In genomic region chr12:96041181-96041580, GRCh38 we compare ENCODE assay signal across 30 cellular contexts.
"Had no signal": no experiment of that assay in that cellular context is flagged by ENCODE, and none has a peak within 500 bp of the region (broad histone marks: within the 10 kb centered on the region; RNA-seq: fewer than 3 reads in every experiment).

No MANE protein-coding gene starts in this region.

- H3K27ac ChIP-seq: body of pancreas, breast epithelium, SJCRH30, SK-N-MC, WERI-Rb-1 had no signal

- H3K36me3 Mint-ChIP-seq: activated CD8-positive, alpha-beta memory T cell treated with anti-CD3 and anti-CD28 coated beads, Interleukin-2, amount 10 ng/mL, durations not matched to agents 7 days and 5 days; activated naive CD8-positive, alpha-beta T cell treated with anti-CD3 and anti-CD28 coated beads for 36 hours had no signal

- H3K4me1 ChIP-seq: breast epithelium, SJCRH30 had no signal

- H3K27me3 Mint-ChIP-seq: activated CD4-positive, alpha-beta memory T cell treated with anti-CD3 and anti-CD28 coated beads, Interleukin-2, amount 10 ng/mL, durations not matched to agents 7 days and 5 days; activated CD8-positive, alpha-beta memory T cell treated with anti-CD3 and anti-CD28 coated beads, Interleukin-2, amount 10 ng/mL, durations not matched to agents 7 days and 5 days; activated naive CD8-positive, alpha-beta T cell treated with anti-CD3 and anti-CD28 coated beads for 36 hours had no signal

- H3K27me3 ChIP-seq: body of pancreas, breast epithelium, MG63, SJCRH30 had no signal

- H3K4me3 Mint-ChIP-seq: activated CD4-positive, alpha-beta memory T cell treated with anti-CD3 and anti-CD28 coated beads, Interleukin-2, amount 10 ng/mL, durations not matched to agents 7 days and 5 days; activated CD8-positive, alpha-beta memory T cell treated with anti-CD3 and anti-CD28 coated beads, Interleukin-2, amount 10 ng/mL, durations not matched to agents 7 days and 5 days; activated naive CD8-positive, alpha-beta T cell treated with anti-CD3 and anti-CD28 coated beads for 36 hours; T-helper 1 cell treated with Interleukin-12 subunit alpha and Interleukin-12 subunit beta and Interleukin-4 antibody, amounts not matched to agents 30 μg/mL and 1 μg/mL, for 36 hours; T-helper 2 cell treated with Interferon-gamma antibody and Interleukin-4, amounts not matched to agents 5 μg/mL and 100 μg/mL, for 36 hours had no signal

- H3K27ac Mint-ChIP-seq: activated CD4-positive, alpha-beta memory T cell treated with anti-CD3 and anti-CD28 coated beads, Interleukin-2, amount 10 ng/mL, durations not matched to agents 7 days and 5 days; activated CD8-positive, alpha-beta memory T cell treated with anti-CD3 and anti-CD28 coated beads, Interleukin-2, amount 10 ng/mL, durations not matched to agents 7 days and 5 days; activated naive CD8-positive, alpha-beta T cell treated with anti-CD3 and anti-CD28 coated beads for 36 hours; T-helper 1 cell treated with Interleukin-12 subunit alpha and Interleukin-12 subunit beta and Interleukin-4 antibody, amounts not matched to agents 30 μg/mL and 1 μg/mL, for 36 hours; T-helper 2 cell treated with Interferon-gamma antibody and Interleukin-4, amounts not matched to agents 5 μg/mL and 100 μg/mL, for 36 hours had no signal

- H3K9me3 ChIP-seq: body of pancreas, breast epithelium, MG63, SJCRH30 had no signal

- H3K36me3 ChIP-seq: breast epithelium, MG63, SJCRH30, WERI-Rb-1 had no signal

- DNase-seq: activated CD4-positive, alpha-beta memory T cell treated with anti-CD3 and anti-CD28 coated beads, Interleukin-2, amount 10 ng/mL, durations not matched to agents 7 days and 5 days; activated CD4-positive, alpha-beta T cell treated with anti-CD3 and anti-CD28 coated beads for 1 hour; activated CD4-positive, alpha-beta T cell treated with anti-CD3 and anti-CD28 coated beads for 48 hours; activated CD4-positive, CD25-positive, alpha-beta regulatory T cell; activated CD8-positive, alpha-beta memory T cell treated with anti-CD3 and anti-CD28 coated beads for 24 hours; activated CD8-positive, alpha-beta memory T cell treated with anti-CD3 and anti-CD28 coated beads, Interleukin-2, amount 10 ng/mL, durations not matched to agents 7 days and 5 days; activated CD8-positive, alpha-beta memory T cell treated with anti-CD3 and anti-CD28 coated beads, Interleukin-2, amount 50 U/mL, for 48 hours; activated effector memory CD4-positive, alpha-beta T cell treated with anti-CD3 and anti-CD28 coated beads, Interleukin-2, amount 50 U/mL, for 16 hours; activated naive CD4-positive, alpha-beta T cell; activated naive CD4-positive, alpha-beta T cell treated with anti-CD3 and anti-CD28 coated beads, Interleukin-2, amount 50 U/mL, for 16 hours; activated naive CD8-positive, alpha-beta T cell treated with anti-CD3 and anti-CD28 coated beads for 36 hours; activated T-cell treated with anti-CD3 and anti-CD28 coated beads, Interleukin-2, amount 50 U/mL, for 48 hours; body of pancreas; MG63; NCI-H1048; NCI-H1105 treated with DMSO at 0.1 percent for 48 hours; NCI-H1436; NCI-H1694; NCI-H1930; NCI-H2081 treated with DMSO at 0.1 percent for 48 hours; NCI-H345; NCI-H524 treated with DMSO at 0.1 percent for 48 hours; Right ventricle myocardium superior; SJCRH30; WERI-Rb-1 had no signal

- H3K4me3 ChIP-seq: body of pancreas, breast epithelium, K562, MG63, SJCRH30, SK-N-MC had no signal

- H3K9me3 Mint-ChIP-seq: activated CD4-positive, alpha-beta memory T cell treated with anti-CD3 and anti-CD28 coated beads, Interleukin-2, amount 10 ng/mL, durations not matched to agents 7 days and 5 days; activated naive CD8-positive, alpha-beta T cell treated with anti-CD3 and anti-CD28 coated beads for 36 hours; T-helper 1 cell treated with Interleukin-12 subunit alpha and Interleukin-12 subunit beta and Interleukin-4 antibody, amounts not matched to agents 30 μg/mL and 1 μg/mL, for 36 hours; T-helper 2 cell treated with Interferon-gamma antibody and Interleukin-4, amounts not matched to agents 5 μg/mL and 100 μg/mL, for 36 hours had no signal
